In genomic region chr12:65999564-66000280, GRCh38 we compare ENCODE assay signal across 17 cellular contexts.
DNase-seq lines count a peak whose midpoint lies in the region; ATAC-seq, FAIRE-seq and TF ChIP-seq lines count a peak whose summit lies in the region.
"Had no signal": no experiment of that assay in that cellular context is flagged by ENCODE, and none has a peak within 500 bp of the region (broad histone marks: within the 10 kb centered on the region; RNA-seq: fewer than 3 reads in every experiment).

No MANE protein-coding gene starts in this region.

- H4K8ac ChIP-seq in mesenchymal stem cell (ENCODE audit: low read length): no peak overlapping the region

- H3K14ac ChIP-seq in mesenchymal stem cell (ENCODE audit: low read length in 2 of 2): no peak overlapping the region

- no peak overlapping the region for H3K9ac ChIP-seq in mesenchymal stem cell (ENCODE audit: low read length)

- TF ChIP-seq CTCF in bronchial epithelial cell (IDR thresholded peaks at IDR 0.05; ENCODE audit: insufficient read depth, low read length, severe bottlenecking) (no peak), GM10248 (IDR thresholded peaks at IDR 0.05; ENCODE audit: control extremely low read depth, extremely low read depth, low read depth, missing control alignments) (no peak), sigmoid colon (IDR thresholded peaks at IDR 0.05) (no peak)

- no peak overlapping the region for H4K91ac ChIP-seq in mesenchymal stem cell (ENCODE audit: low read length)

- no peak for TF ChIP-seq POLR2A in sigmoid colon (IDR thresholded peaks at IDR 0.05)

- WGBS in mesenchymal stem cell: 100% methylated on average over 1 of the region's 1 CpG
- WGBS in sigmoid colon, 2 donors: 79 to 80% methylated on average over 1 of the region's 1 CpG

- H2AFZ ChIP-seq in mesenchymal stem cell (ENCODE audit: low read depth, low read length): no peak overlapping the region

- FAIRE-seq in bronchial epithelial cell (lab: Jason Lieb, UNC): no peak

- H3K36me3 ChIP-seq in bronchial epithelial cell (ENCODE audit: control insufficient read depth, insufficient read depth, low read length) (no peaks in the 10 kb centered on the region), mesenchymal stem cell (ENCODE audit: control insufficient read depth in 1 of 2, insufficient read depth in 2 of 2, low read depth in 1 of 2, low read length in 2 of 2) (no peaks in the 10 kb centered on the region), sigmoid colon (no peaks in the 10 kb centered on the region)
- H3K36me3 ChIP-seq: Peyer's patch, uterus had no signal

- H3K4me1 ChIP-seq in mesenchymal stem cell (ENCODE audit: control insufficient read depth, insufficient read depth, low read depth, low read length) (peaks cover 3% of the 10 kb centered on the region), sigmoid colon (no peaks in the 10 kb centered on the region)
- H3K4me1 ChIP-seq: Peyer's patch, uterus had no signal

- CTCF ChIA-PET in GM10248 (lab: Yijun Ruan, JAX): interaction anchor here (0.9 to 1.3 kb wide), 2 partner anchors 9 kb away, joined by 3 to 4 read pairs; no protein-coding TSS in a partner anchor

- no peaks in the 10 kb centered on the region for H3K79me1 ChIP-seq in mesenchymal stem cell (replicated peaks; ENCODE audit: low read length, poor library complexity, severe bottlenecking)

- no peak overlapping the region for H2BK5ac ChIP-seq in mesenchymal stem cell (ENCODE audit: low read depth, low read length, poor library complexity, severe bottlenecking)

- no peak overlapping the region for H3K4me2 ChIP-seq in mesenchymal stem cell (ENCODE audit: low read length, poor library complexity, severe bottlenecking)

- no peak overlapping the region for H3K23ac ChIP-seq in mesenchymal stem cell (ENCODE audit: low read length in 2 of 2)

- H3K18ac ChIP-seq in mesenchymal stem cell (ENCODE audit: low read depth in 1 of 2, low read length in 2 of 2): no peak overlapping the region

- H3K9me3 ChIP-seq in mesenchymal stem cell (ENCODE audit: control insufficient read depth, low read length): no peaks in the 10 kb centered on the region
- H3K9me3 ChIP-seq in sigmoid colon: no peaks in the 10 kb centered on the region
- H3K9me3 ChIP-seq: Peyer's patch, uterus had no signal

- H3K4ac ChIP-seq in mesenchymal stem cell (ENCODE audit: low read depth in 1 of 2, low read length in 2 of 2): no peak overlapping the region

- POLR2A ChIA-PET in GM10248 (lab: Yijun Ruan, JAX): interaction anchor here (0.5 kb wide), 1 partner anchor 12 kb away, joined by 6 read pairs; no protein-coding TSS in a partner anchor

- peak overlapping the region; percentile 32 for H3K27ac ChIP-seq in mesenchymal stem cell (ENCODE audit: low read length, poor library complexity, severe bottlenecking)
- H3K27ac ChIP-seq in sigmoid colon: no peak overlapping the region
- H3K27ac ChIP-seq: HL-60, Peyer's patch, uterus had no signal

- DNase-seq in COLO829 (ENCODE audit: low spot score): peak; percentile 16
- peak; percentile 18 for DNase-seq in LoVo (ENCODE audit: low spot score)
- peak; percentile 80 for DNase-seq in bronchial epithelial cell (ENCODE audit: low read depth)
- DNase-seq in mesenchymal stem cell: no peak
- DNase-seq in GM10248 (ENCODE audit: extremely low spot score): no peak
- DNase-seq in germinal center (ENCODE audit: low spot score): no peak
- no peak for DNase-seq in sigmoid colon
- DNase-seq: activated CD8-positive, alpha-beta memory T cell treated with anti-CD3 and anti-CD28 coated beads, Interleukin-2, amount 50 U/mL, for 4 hours; GOT3; NCI-H1694 treated with DMSO at 0.1 percent for 48 hours; nephron progenitor cell; Peyer's patch; retina; stimulated activated CD4-positive, alpha-beta T cell treated with anti-CD3 and anti-CD28 coated beads, Interleukin-4, amount 100 ng/mL, for 1 hour; uterus had no signal

- H2AK5ac ChIP-seq in mesenchymal stem cell (ENCODE audit: low read length, severe bottlenecking): no peak overlapping the region

- no peak overlapping the region for H2BK12ac ChIP-seq in mesenchymal stem cell (ENCODE audit: low read length in 2 of 2)

- H2BK120ac ChIP-seq in mesenchymal stem cell (ENCODE audit: low read depth, low read length): no peak overlapping the region

- H3K4me3 ChIP-seq in bronchial epithelial cell (ENCODE audit: low read depth, low read length) (no peak overlapping the region), mesenchymal stem cell (ENCODE audit: insufficient read depth in 1 of 2, low read depth in 1 of 2, low read length in 2 of 2) (no peak overlapping the region), sigmoid colon (no peak overlapping the region)
- H3K4me3 ChIP-seq: Peyer's patch, uterus had no signal

- no peak overlapping the region for H2BK15ac ChIP-seq in mesenchymal stem cell (ENCODE audit: low read depth, poor library complexity, severe bottlenecking)

- intact Hi-C loops in sigmoid colon (cut with DNase I): no loop called here

- no peak for ATAC-seq in GM18870 (IDR thresholded peaks at IDR 0.05; ENCODE audit: unreplicated experiment)

- no peak for TF ChIP-seq EP300 in sigmoid colon (IDR thresholded peaks at IDR 0.05)

- no peaks in the 10 kb centered on the region for H3K27me3 ChIP-seq in bronchial epithelial cell (ENCODE audit: control insufficient read depth, insufficient read depth, low read length)
- H3K27me3 ChIP-seq in mesenchymal stem cell (ENCODE audit: control insufficient read depth in 1 of 2, insufficient read depth in 1 of 2, low read length in 2 of 2): no peaks in the 10 kb centered on the region
- H3K27me3 ChIP-seq in sigmoid colon: no peaks in the 10 kb centered on the region
- H3K27me3 ChIP-seq: Peyer's patch, uterus had no signal

Comparison
In these comparisons a context has a peak if more than half of its experiments do, and no peak if none do; other contexts are left out.
1. DNase-seq: peak in COLO829 (single experiment), LoVo (single experiment) and bronchial epithelial cell (single experiment); none in mesenchymal stem cell (single experiment), GM10248 (single experiment), germinal center (single experiment) and sigmoid colon (single experiment).